15 cellular contexts compared by ENCODE assay signal in the genomic region with DNA sequence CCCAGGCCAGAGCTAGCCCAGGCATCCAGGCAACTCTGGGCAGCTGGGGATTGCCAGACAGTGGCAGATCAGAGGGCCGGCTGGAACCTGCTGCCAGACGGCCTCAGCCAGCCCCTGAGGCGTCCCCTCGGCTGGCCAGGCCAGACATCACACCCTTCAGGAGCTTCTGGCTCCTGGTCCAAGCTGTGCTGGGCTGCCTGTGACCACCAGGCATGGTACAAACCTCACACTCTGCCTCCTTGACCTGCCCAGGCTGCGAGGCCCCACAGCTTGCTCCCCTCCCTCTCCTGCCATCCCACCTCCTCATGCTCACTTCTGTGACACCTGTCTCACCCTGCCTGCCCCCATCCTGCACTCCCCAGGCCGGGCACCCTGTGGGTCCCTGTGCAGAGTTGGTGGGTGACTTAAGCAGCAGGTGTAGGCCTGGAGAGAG. TPM values are rescaled to one million over a fixed set of nuclear protein-coding genes. Genes with fewer than 3 reads are reported as not detected.
DNase-seq lines count a peak whose midpoint lies in the region; ATAC-seq and TF ChIP-seq lines count a peak whose summit lies in the region.
"Had no signal": no experiment of that assay in that cellular context is flagged by ENCODE, and none has a peak within 500 bp of the region (broad histone marks: within the 10 kb centered on the region; RNA-seq: fewer than 3 reads in every experiment).

No MANE protein-coding gene starts in this region.

- H3K27me3 ChIP-seq in lower lobe of right lung (ENCODE audit: low read depth) (no peaks in the 10 kb centered on the region), tibial artery (no peaks in the 10 kb centered on the region)
- H3K27me3 ChIP-seq: hepatocyte had no signal

- ATAC-seq in Right ventricle myocardium inferior (no peak), lower lobe of right lung (no peak), SK-N-SH treated with all-trans-retinoic acid at 6 μM for 48 hours (no peak)
- ATAC-seq: activated T-cell treated with anti-CD3 and anti-CD28 coated beads, Interleukin-2, amount 50 U/mL, for 72 hours; esophagus mucosa had no signal

- no peaks in the 10 kb centered on the region for H3K9me3 ChIP-seq in lower lobe of right lung
- no peaks in the 10 kb centered on the region for H3K9me3 ChIP-seq in tibial artery

- H3K4me3 ChIP-seq in coronary artery (no peak overlapping the region), lower lobe of right lung (no peak overlapping the region), tibial artery (no peak overlapping the region)
- H3K4me3 ChIP-seq: hepatocyte had no signal

- no peak for TF ChIP-seq CTCF in coronary artery (IDR thresholded peaks at IDR 0.05)
- TF ChIP-seq CTCF in lower lobe of right lung (IDR thresholded peaks at IDR 0.05): no peak
- TF ChIP-seq CTCF in tibial artery (IDR thresholded peaks at IDR 0.05): no peak
- TF ChIP-seq CTCF in GM20000 (IDR thresholded peaks at IDR 0.05; ENCODE audit: extremely low read depth, missing control alignments): no peak

- DNase-seq in Right ventricle myocardium inferior (ENCODE audit: missing footprints) (peak; percentile 64), cardiac septum (ENCODE audit: low spot score) (no peak), coronary artery (ENCODE audit: low spot score) (no peak), lower lobe of right lung (no peak), tibial artery (no peak), AG20443 (ENCODE audit: low spot score) (no peak), GM20000 (ENCODE audit: low spot score) (no peak)
- DNase-seq: 8988T; activated CD4-positive, alpha-beta T cell treated with anti-CD3 and anti-CD28 coated beads, Interleukin-2, amount 50 U/mL, for 48 hours; activated T-cell treated with anti-CD3 and anti-CD28 coated beads, Interleukin-2, amount 50 U/mL, for 72 hours; cortex of kidney; NCI-H1694 treated with DMSO at 0.1 percent for 48 hours had no signal

- H3K4me1 ChIP-seq in lower lobe of right lung (peaks cover 75% of the 10 kb centered on the region), tibial artery (peaks cover 0 to 56% (median 37%) of the 10 kb centered on the region in 4 donors)

- intact Hi-C loops in Right ventricle myocardium inferior (cut with DNase I) (loop anchor here (10.0 kb wide), 3 partner anchors 98 to 1288 kb away; no protein-coding TSS in a partner anchor), cardiac septum (cut with DNase I) (loop anchor here (10.0 kb wide), 1 partner anchor 98 kb away; no protein-coding TSS in a partner anchor), lower lobe of right lung (cut with DNase I) (no loop called here), tibial artery (cut with DNase I; ENCODE audit: low total_unique reads) (loop anchor here (10.0 kb wide), 1 partner anchor 98 kb away; no protein-coding TSS in a partner anchor)

- peaks cover 51% of the 10 kb centered on the region for H3K36me3 ChIP-seq in lower lobe of right lung
- peaks cover 23 to 49% (median 46%) of the 10 kb centered on the region in 3 donors for H3K36me3 ChIP-seq in tibial artery

- H3K27ac ChIP-seq in coronary artery (peak overlapping the region; percentile 95 to 97), lower lobe of right lung (peak overlapping the region; percentile 90), tibial artery (peak overlapping the region; percentile 90 to 96)
- H3K27ac ChIP-seq: hepatocyte had no signal

TF ChIP-seq in SK-N-SH treated with all-trans-retinoic acid at 6 μM for 48 hours, 23 proteins besides CTCF, POLR2A, EP300 and RAD21:
- TF ChIP-seq TCF4 (CRISPR knock-in tag; IDR thresholded peaks at IDR 0.05; ENCODE audit: borderline replicate concordance) (no peak), GLIS3 (CRISPR knock-in tag; IDR thresholded peaks at IDR 0.05) (no peak)

RNA-seq across cellular contexts. Expression of gene DEPP1, which starts 5.7 kb away (rescaled TPM):
- 33.0 TPM for total RNA-seq in Right ventricle myocardium inferior
- total RNA-seq in cardiac septum: 45.5 TPM
- total RNA-seq in lower lobe of right lung: 108 TPM

RNA-seq across cellular contexts. Expression of gene RASSF4, which starts 13.3 kb away (rescaled TPM):
- total RNA-seq in Right ventricle myocardium inferior (91.5 TPM), cardiac septum (47.5 TPM), lower lobe of right lung (49.0 TPM)

RNA-seq across cellular contexts. Expression of gene ZNF22, which starts 27.8 kb away (rescaled TPM):
- total RNA-seq in Right ventricle myocardium inferior (13.7 TPM), cardiac septum (14.9 TPM), lower lobe of right lung (22.1 TPM)
